8 cellular contexts compared by ENCODE assay signal in genomic region chr19:21586341-21587116, GRCh38.
DNase-seq lines count a peak whose midpoint lies in the region; ATAC-seq, FAIRE-seq and TF ChIP-seq lines count a peak whose summit lies in the region.

No MANE protein-coding gene starts in this region.

- no peak for FAIRE-seq in urothelium cell line (lab: Jason Lieb, UNC)

- H3K27me3 ChIP-seq in SK-N-SH (ENCODE audit: insufficient read depth) (no peaks in the 10 kb centered on the region), mammary epithelial cell (ENCODE audit: insufficient read depth, low read length) (no peaks in the 10 kb centered on the region), stomach smooth muscle (ENCODE audit: control insufficient read depth in 1 of 2, insufficient read depth in 2 of 2, low read length in 2 of 2) (peaks cover 2 to 5% of the 10 kb centered on the region in 2 donors)

- no peaks in the 10 kb centered on the region for H4K20me1 ChIP-seq in SK-N-SH (ENCODE audit: insufficient read depth)
- H4K20me1 ChIP-seq in mammary epithelial cell (ENCODE audit: insufficient read depth, low read length) = no peaks in the 10 kb centered on the region

- POLR2A ChIA-PET in SK-N-SH (lab: Yijun Ruan, JAX) = no interaction called here

- H3K79me2 ChIP-seq in SK-N-SH (ENCODE audit: insufficient read depth) = no peaks in the 10 kb centered on the region
- no peaks in the 10 kb centered on the region for H3K79me2 ChIP-seq in mammary epithelial cell (ENCODE audit: insufficient read depth, low read length)

- 32% methylated on average over 10 of the region's 70 CpGs for WGBS in SK-N-SH (ENCODE audit: low lambda C conversion rate)
- 8% methylated on average over 15 of the region's 70 CpGs for WGBS in mammary epithelial cell (ENCODE audit: low coverage, missing lambda C conversion rate)
- 12 to 16% methylated on average over 10 to 19 of the region's 70 CpGs for WGBS in lower leg skin, 2 donors

- ATAC-seq in SK-N-SH treated with all-trans-retinoic acid at 6 μM for 48 hours = no peak
- ATAC-seq in GM19452 (IDR thresholded peaks at IDR 0.05; ENCODE audit: unreplicated experiment) = no peak
- ATAC-seq in GM18873 (IDR thresholded peaks at IDR 0.05; ENCODE audit: low FRiP score, unreplicated experiment) = no peak

- H2AFZ ChIP-seq in SK-N-SH (ENCODE audit: low read depth) (no peak overlapping the region), mammary epithelial cell (ENCODE audit: low read depth, low read length) (peak overlapping the region; percentile 52)

- BruUV-seq in mammary epithelial cell (replicated peaks; lab: Mats Ljungman, UMichigan) = no TSS peak

- intact Hi-C loops in mammary epithelial cell (cut with micrococcal nuclease) = no loop called here
- intact Hi-C loops in lower leg skin (cut with DNase I; ENCODE audit: low total_unique reads) = no loop called here

- H3K27ac ChIP-seq in SK-N-SH (ENCODE audit: low read depth in 2 of 2, low read length in 1 of 2) (no peak overlapping the region), mammary epithelial cell (ENCODE audit: insufficient read depth, low read depth, low read length) (no peak overlapping the region), stomach smooth muscle (ENCODE audit: low read length) (no peak overlapping the region)

- no peak for TF ChIP-seq EP300 in SK-N-SH (IDR thresholded peaks at IDR 0.05; ENCODE audit: borderline replicate concordance in 1 of 2, low read depth in 1 of 2, low read length in 1 of 2)

- H3K9me3 ChIP-seq in SK-N-SH = no peaks in the 10 kb centered on the region
- peaks cover 13% of the 10 kb centered on the region for H3K9me3 ChIP-seq in mammary epithelial cell (replicated peaks; ENCODE audit: insufficient read depth, low read length)
- peaks cover 0 to 11% of the 10 kb centered on the region in 2 donors for H3K9me3 ChIP-seq in stomach smooth muscle (ENCODE audit: control insufficient read depth in 2 of 2, low read length in 2 of 2)

- TF ChIP-seq CTCF in SK-N-SH (IDR thresholded peaks at IDR 0.05) = no peak
- no peak for TF ChIP-seq CTCF in mammary epithelial cell (conservative IDR thresholded peaks at IDR 0.05 in 1 of 2, IDR thresholded peaks at IDR 0.05 in 1 of 2; ENCODE audit: extremely low read depth in 1 of 2, insufficient read depth in 1 of 2, low read depth in 1 of 2, low read length in 2 of 2)
- no peak for TF ChIP-seq CTCF in lower leg skin (IDR thresholded peaks at IDR 0.05)

- dilution Hi-C loops in mammary epithelial cell (cut with HindIII; ENCODE audit: low sequenced_read_pairs) = no loop called here

- no peak overlapping the region for H3K9ac ChIP-seq in SK-N-SH
- H3K9ac ChIP-seq in mammary epithelial cell (ENCODE audit: insufficient read depth, low read length) = no peak overlapping the region
- H3K9ac ChIP-seq in stomach smooth muscle (ENCODE audit: low read length in 2 of 2) = peak overlapping the region; percentile 45 to 76

- H3K4me2 ChIP-seq in SK-N-SH = no peak overlapping the region
- H3K4me2 ChIP-seq in mammary epithelial cell (ENCODE audit: insufficient read depth, low read depth, low read length) = peak overlapping the region; percentile 23

- CTCF ChIA-PET in SK-N-SH (lab: Yijun Ruan, JAX) (interaction anchor here (0.6 to 1.7 kb wide), 2 partner anchors 19 to 111 kb away, joined by 3 to 5 read pairs; no protein-coding TSS in a partner anchor), mammary epithelial cell (lab: Charles Lee; ENCODE audit: low non-redundant PET) (no interaction called here)

- H3K4me3 ChIP-seq in SK-N-SH (ENCODE audit: low read depth in 2 of 2, low read length in 1 of 2) (peak overlapping the region in 1 of 2 experiments; percentile 38; a peak in 1 of 4 replicates), mammary epithelial cell (replicated peaks in 1 of 3; ENCODE audit: insufficient read depth in 1 of 3, low read depth in 2 of 3, low read length in 3 of 3) (peak overlapping the region in 1 of 3 experiments; percentile 14), lower leg skin (ENCODE audit: low read depth, poor library complexity, severe bottlenecking) (peak overlapping the region; percentile 10), stomach smooth muscle (ENCODE audit: low read length in 2 of 2) (peak overlapping the region; percentile 51 to 81)

- DNase-seq in SK-N-SH (peak; percentile 82), mammary epithelial cell (no peak), lower leg skin (ENCODE audit: low spot score in 2 of 2) (no peak), urothelium cell line (ENCODE audit: low spot score) (no peak)

- H3K36me3 ChIP-seq in SK-N-SH (replicated peaks in 1 of 2; ENCODE audit: control insufficient read depth in 1 of 2, insufficient read depth in 2 of 2, low read length in 1 of 2) (no peaks in the 10 kb centered on the region), mammary epithelial cell (ENCODE audit: insufficient read depth, low read length) (no peaks in the 10 kb centered on the region), stomach smooth muscle (ENCODE audit: control insufficient read depth in 2 of 2, insufficient read depth in 2 of 2, low read length in 2 of 2) (peaks cover 0 to 3% of the 10 kb centered on the region in 2 donors)

- no peak for TF ChIP-seq POLR2A in lower leg skin (IDR thresholded peaks at IDR 0.05)

- no peaks in the 10 kb centered on the region for H3F3A ChIP-seq in SK-N-SH (replicated peaks; ENCODE audit: insufficient read depth)

- H3K4me1 ChIP-seq in SK-N-SH (ENCODE audit: control insufficient read depth in 1 of 2, insufficient read depth in 2 of 2, low read depth in 1 of 2, low read length in 1 of 2) = no peaks in the 10 kb centered on the region; a peak in 1 of 4 replicates
- no peaks in the 10 kb centered on the region for H3K4me1 ChIP-seq in mammary epithelial cell (ENCODE audit: insufficient read depth, low read length)
- peaks cover 3% of the 10 kb centered on the region for H3K4me1 ChIP-seq in stomach smooth muscle (ENCODE audit: control insufficient read depth, insufficient read depth, low read length)

- no peak for TF ChIP-seq RAD21 in SK-N-SH (IDR thresholded peaks at IDR 0.05; ENCODE audit: low read length)

- no peaks in the 10 kb centered on the region for H3K9me2 ChIP-seq in SK-N-SH

- in situ Hi-C loops in mammary epithelial cell (cut with MboI; ENCODE audit: low sequenced_read_pairs in 2 of 2) = no loop called here

TF ChIP-seq in SK-N-SH, 30 proteins besides CTCF, POLR2A, EP300 and RAD21:
- TF ChIP-seq POLR2AphosphoS5 (IDR thresholded peaks at IDR 0.05; ENCODE audit: low read depth, low read length) = no peak

TF ChIP-seq in SK-N-SH treated with all-trans-retinoic acid at 6 μM for 48 hours, 23 proteins besides CTCF, POLR2A, EP300 and RAD21 (continues in another document):
- no peak for TF ChIP-seq ARNTL (CRISPR knock-in tag; IDR thresholded peaks at IDR 0.05; ENCODE audit: borderline replicate concordance, low read depth)
- TF ChIP-seq ZNF8 (CRISPR knock-in tag; IDR thresholded peaks at IDR 0.05) = no peak
- no peak for TF ChIP-seq SNAI2 (CRISPR knock-in tag; IDR thresholded peaks at IDR 0.05)
- no peak for TF ChIP-seq ZC3H10 (CRISPR knock-in tag; IDR thresholded peaks at IDR 0.05)
- no peak for TF ChIP-seq TCF4 (CRISPR knock-in tag; IDR thresholded peaks at IDR 0.05; ENCODE audit: borderline replicate concordance)
- no peak for TF ChIP-seq ZFP30 (CRISPR knock-in tag; IDR thresholded peaks at IDR 0.05)
- TF ChIP-seq POU6F1 (CRISPR knock-in tag; IDR thresholded peaks at IDR 0.05; ENCODE audit: borderline replicate concordance, low read depth) = no peak
- no peak for TF ChIP-seq ZNF70 (CRISPR knock-in tag; IDR thresholded peaks at IDR 0.05)
- TF ChIP-seq TOX (CRISPR knock-in tag; IDR thresholded peaks at IDR 0.05; ENCODE audit: borderline replicate concordance) = no peak
- no peak for TF ChIP-seq ZNF565 (CRISPR knock-in tag; conservative IDR thresholded peaks at IDR 0.05; ENCODE audit: low read depth)
- no peak for TF ChIP-seq OSR1 (CRISPR knock-in tag; IDR thresholded peaks at IDR 0.05)
- TF ChIP-seq PPARA (CRISPR knock-in tag; IDR thresholded peaks at IDR 0.05; ENCODE audit: borderline replicate concordance) = no peak
- TF ChIP-seq ESRRG (CRISPR knock-in tag; IDR thresholded peaks at IDR 0.05) = no peak
- TF ChIP-seq GLIS3 (CRISPR knock-in tag; IDR thresholded peaks at IDR 0.05) = no peak
- TF ChIP-seq ZFP3 (CRISPR knock-in tag; IDR thresholded peaks at IDR 0.05) = no peak
- no peak for TF ChIP-seq CSRNP3 (CRISPR knock-in tag; IDR thresholded peaks at IDR 0.05)
- TF ChIP-seq CSDC2 (CRISPR knock-in tag; IDR thresholded peaks at IDR 0.05) = no peak
- no peak for TF ChIP-seq RARB (CRISPR knock-in tag; IDR thresholded peaks at IDR 0.05)

Comparison
In these comparisons a context has a peak if more than half of its experiments do, and no peak if none do; other contexts are left out.
1. H3K9ac ChIP-seq: peak in stomach smooth muscle (2 of 2); none in SK-N-SH (single experiment) and mammary epithelial cell (single experiment).